In genomic region chr4:40281913-40282312, GRCh38 we compare ENCODE assay signal across 1 cellular context.
TF ChIP-seq lines count a peak whose summit lies in the region.

No MANE protein-coding gene starts in this region.

TF ChIP-seq in GM23338, 12 proteins besides CTCF, POLR2A, EP300 and RAD21:
- no peak for TF ChIP-seq ZNF462 (CRISPR knock-in tag; IDR thresholded peaks at IDR 0.05)
- no peak for TF ChIP-seq EZH2 (IDR thresholded peaks at IDR 0.05; ENCODE audit: low read depth, unreplicated experiment)
- TF ChIP-seq JUNB (IDR thresholded peaks at IDR 0.05; ENCODE audit: unreplicated experiment): no peak
- no peak for TF ChIP-seq POLR2AphosphoS5 (IDR thresholded peaks at IDR 0.05; ENCODE audit: low read depth)
- TF ChIP-seq EZH2phosphoT487 (IDR thresholded peaks at IDR 0.05; ENCODE audit: unreplicated experiment): no peak
- TF ChIP-seq ZNF114 (CRISPR knock-in tag; IDR thresholded peaks at IDR 0.05): no peak
- no peak for TF ChIP-seq ETS1 (IDR thresholded peaks at IDR 0.05)
- no peak for TF ChIP-seq NANOG (IDR thresholded peaks at IDR 0.05; ENCODE audit: borderline replicate concordance)
- no peak for TF ChIP-seq ZNF331 (CRISPR knock-in tag; IDR thresholded peaks at IDR 0.05; ENCODE audit: low read depth)
- TF ChIP-seq STAT1 (IDR thresholded peaks at IDR 0.05; ENCODE audit: unreplicated experiment): no peak
- no peak for TF ChIP-seq REST (IDR thresholded peaks at IDR 0.05; ENCODE audit: unreplicated experiment)
- no peak for TF ChIP-seq CREB1 (CRISPR knock-in tag; IDR thresholded peaks at IDR 0.05; ENCODE audit: low read depth)
